ENCODE assay signal across 1 cellular context in genomic region chr7:151141281-151141854, GRCh38.
TF ChIP-seq lines count a peak whose summit lies in the region.

No MANE protein-coding gene starts in this region.

TF ChIP-seq in SK-N-SH treated with all-trans-retinoic acid at 6 μM for 48 hours, 23 proteins besides CTCF, POLR2A, EP300 and RAD21 (continued from another document):
- TF ChIP-seq POU6F1 (CRISPR knock-in tag; IDR thresholded peaks at IDR 0.05; ENCODE audit: borderline replicate concordance, low read depth) (no peak), TCF4 (CRISPR knock-in tag; IDR thresholded peaks at IDR 0.05; ENCODE audit: borderline replicate concordance) (no peak), ZNF565 (CRISPR knock-in tag; conservative IDR thresholded peaks at IDR 0.05; ENCODE audit: low read depth) (no peak), ZNF8 (CRISPR knock-in tag; IDR thresholded peaks at IDR 0.05) (no peak)
TF ChIP-seq in SK-N-SH treated with all-trans-retinoic acid at 6 μM for 48 hours: peak in this region for 0.
